In genomic region chr20:38291582-38291918, GRCh38 we compare ENCODE assay signal across 16 cellular contexts. TPM values are rescaled to one million over a fixed set of nuclear protein-coding genes. Genes with fewer than 3 reads are reported as not detected.
A peak's percentile ranks its signal among the peaks of the same experiment; 100 is the strongest.
DNase-seq lines count a peak whose midpoint lies in the region; TF ChIP-seq lines count a peak whose summit lies in the region.
"Had no signal": no experiment of that assay in that cellular context is flagged by ENCODE, and none has a peak within 500 bp of the region (broad histone marks: within the 10 kb centered on the region; RNA-seq: fewer than 3 reads in every experiment).

No MANE protein-coding gene starts in this region.

- H3K4me2 ChIP-seq in PC-9 (peak overlapping the region; percentile 67), osteoblast (ENCODE audit: insufficient read depth, low read length) (peak overlapping the region; percentile 29)

- H3K27ac ChIP-seq in HEK293 (ENCODE audit: extremely low read depth, low read depth, low read length) (no peak overlapping the region), PC-9 (no peak overlapping the region), osteoblast (ENCODE audit: low read depth, low read length) (peak overlapping the region; percentile 17), RWPE1 (no peak overlapping the region)

- H3F3A ChIP-seq in PC-9 (ENCODE audit: insufficient read depth, low read depth), result no peaks in the 10 kb centered on the region

- H3K9me3 ChIP-seq in HEK293 (ENCODE audit: control insufficient read depth, insufficient read depth, low read depth, low read length), result no peaks in the 10 kb centered on the region
- no peaks in the 10 kb centered on the region for H3K9me3 ChIP-seq in PC-9 (ENCODE audit: insufficient read depth, low read depth)
- peaks cover 3% of the 10 kb centered on the region for H3K9me3 ChIP-seq in osteoblast (ENCODE audit: low read depth, low read length)

- no TSS peak for BruUV-seq in PC-9 (replicated peaks; lab: Mats Ljungman, UMichigan)

- intact Hi-C loops in PC-9 (cut with micrococcal nuclease; ENCODE audit: unreplicated experiment), result loop anchor here (1.0 kb wide), 1 partner anchor 62 kb away; no protein-coding TSS in a partner anchor
- intact Hi-C loops in dendritic cell treated with granulocyte-macrophage colony-stimulating factor and Interleukin-4, amounts not matched to agents 40 ng/mL and 50 ng/mL, for 4 days (cut with micrococcal nuclease), result no loop called here

- H2AFZ ChIP-seq in PC-9 (no peak overlapping the region), osteoblast (ENCODE audit: low read length) (no peak overlapping the region)

- H3K27me3 Mint-ChIP-seq in dendritic cell treated with granulocyte-macrophage colony-stimulating factor and Interleukin-4, amounts not matched to agents 40 ng/mL and 50 ng/mL, for 4 days, result peaks cover 12% of the 10 kb centered on the region
- peaks cover 2 to 26% (median 8%) of the 10 kb centered on the region in 3 donors for H3K27me3 Mint-ChIP-seq in immature natural killer cell (ENCODE audit: low read depth in 3 of 3)

- no peak overlapping the region for H3K4me3 Mint-ChIP-seq in dendritic cell treated with granulocyte-macrophage colony-stimulating factor and Interleukin-4, amounts not matched to agents 40 ng/mL and 50 ng/mL, for 4 days
- no peak overlapping the region for H3K4me3 Mint-ChIP-seq in immature natural killer cell
- H3K4me3 Mint-ChIP-seq: CD8-positive, alpha-beta T cell had no signal

- CTCF ChIA-PET in HEK293 (lab: Yijun Ruan, JAX), result interaction anchor here (0.7 to 1.3 kb wide), 5 partner anchors 10 to 261 kb away, joined by 3 to 5 read pairs (median 3); no protein-coding TSS in a partner anchor
- CTCF ChIA-PET in PC-9 (lab: Charles Lee), result no interaction called here
- CTCF ChIA-PET in RWPE1 (lab: Yijun Ruan, JAX), result interaction anchor here (0.9 kb wide), 1 partner anchor 45 kb away, joined by 4 read pairs; no protein-coding TSS in a partner anchor

- no peak overlapping the region for H3K4me3 ChIP-seq in HEK293 (ENCODE audit: low read depth, low read length)
- peak overlapping the region; percentile 20; the same call in 1 of the 2 replicates for H3K4me3 ChIP-seq in PC-9
- peak overlapping the region; percentile 21 for H3K4me3 ChIP-seq in osteoblast (ENCODE audit: insufficient read depth, low read length)

- H3K79me2 ChIP-seq in PC-9 (ENCODE audit: low read depth) (no peaks in the 10 kb centered on the region), osteoblast (ENCODE audit: insufficient read depth, low read length) (no peaks in the 10 kb centered on the region)

- H3K9me3 Mint-ChIP-seq in dendritic cell treated with granulocyte-macrophage colony-stimulating factor and Interleukin-4, amounts not matched to agents 40 ng/mL and 50 ng/mL, for 4 days, result no peaks in the 10 kb centered on the region
- H3K9me3 Mint-ChIP-seq in immature natural killer cell, result no peaks in the 10 kb centered on the region
- H3K9me3 Mint-ChIP-seq: CD8-positive, alpha-beta T cell; H9 had no signal

- peaks cover 88% of the 10 kb centered on the region for H3K4me1 Mint-ChIP-seq in dendritic cell treated with granulocyte-macrophage colony-stimulating factor and Interleukin-4, amounts not matched to agents 40 ng/mL and 50 ng/mL, for 4 days (ENCODE audit: low read depth)
- H3K4me1 Mint-ChIP-seq in immature natural killer cell, result no peaks in the 10 kb centered on the region

- no peaks in the 10 kb centered on the region for H3K36me3 Mint-ChIP-seq in dendritic cell treated with granulocyte-macrophage colony-stimulating factor and Interleukin-4, amounts not matched to agents 40 ng/mL and 50 ng/mL, for 4 days (ENCODE audit: low read depth)
- no peaks in the 10 kb centered on the region for H3K36me3 Mint-ChIP-seq in immature natural killer cell
- H3K36me3 Mint-ChIP-seq: CD8-positive, alpha-beta T cell had no signal

- peak overlapping the region; percentile 61 for H3K27ac Mint-ChIP-seq in dendritic cell treated with granulocyte-macrophage colony-stimulating factor and Interleukin-4, amounts not matched to agents 40 ng/mL and 50 ng/mL, for 4 days
- no peak overlapping the region for H3K27ac Mint-ChIP-seq in immature natural killer cell
- H3K27ac Mint-ChIP-seq: CD8-positive, alpha-beta T cell had no signal

- TF ChIP-seq CTCF in HEK293 (tag by site-specific recombination; IDR thresholded peaks at IDR 0.05) (0 out of 2 replicates have a peak, but pooled peaks have one; percentile 4), PC-9 (conservative IDR thresholded peaks at IDR 0.05) (peak; percentile 52; the same call in 1 of the 2 replicates), osteoblast (IDR thresholded peaks at IDR 0.05; ENCODE audit: extremely low read depth, low read depth, low read length) (peak; percentile 0), RWPE1 (conservative IDR thresholded peaks at IDR 0.05; ENCODE audit: low read depth) (no peak)

- H3K27me3 ChIP-seq in PC-9 (ENCODE audit: insufficient read depth, low read depth) (no peaks in the 10 kb centered on the region), osteoblast (ENCODE audit: insufficient read depth, low read length) (no peaks in the 10 kb centered on the region)

- no peaks in the 10 kb centered on the region for H3K4me1 ChIP-seq in HEK293 (ENCODE audit: control insufficient read depth, insufficient read depth, low read length)
- peaks cover 9% of the 10 kb centered on the region; the same call in 1 of the 2 replicates for H3K4me1 ChIP-seq in PC-9 (replicated peaks; ENCODE audit: insufficient read depth)
- H3K4me1 ChIP-seq in osteoblast (ENCODE audit: insufficient read depth, low read length), result peaks cover 27% of the 10 kb centered on the region

- DNase-seq in PC-9 (no peak), osteoblast (ENCODE audit: insufficient read length, low spot score, missing footprints) (peak; percentile 35), RWPE1 (ENCODE audit: low spot score) (no peak), cerebellar cortex (ENCODE audit: low spot score) (no peak), immature natural killer cell (no peak)
- DNase-seq: CD8-positive, alpha-beta T cell; DMS79; NCI-H1105; NCI-H1694 treated with DMSO at 0.1 percent for 48 hours; NCI-H2107; NCI-H2227 treated with DMSO at 0.1 percent for 48 hours; NCI-H524 treated with DMSO at 0.1 percent for 48 hours had no signal

- H4K20me1 ChIP-seq in PC-9 (ENCODE audit: insufficient read depth) (no peaks in the 10 kb centered on the region), osteoblast (ENCODE audit: insufficient read depth, low read length) (no peaks in the 10 kb centered on the region)

- no peaks in the 10 kb centered on the region for H3K9me2 ChIP-seq in PC-9 (ENCODE audit: insufficient read depth)

- no peaks in the 10 kb centered on the region for H3K36me3 ChIP-seq in HEK293 (ENCODE audit: control insufficient read depth in 2 of 2, insufficient read depth in 1 of 2, low read length in 2 of 2)
- H3K36me3 ChIP-seq in PC-9 (ENCODE audit: low read depth), result no peaks in the 10 kb centered on the region
- H3K36me3 ChIP-seq in osteoblast (ENCODE audit: insufficient read depth, low read length), result no peaks in the 10 kb centered on the region

- POLR2A ChIA-PET in HEK293 (lab: Yijun Ruan, JAX) (no interaction called here), PC-9 (lab: Charles Lee; ENCODE audit: unreplicated experiment) (no interaction called here), RWPE1 (lab: Yijun Ruan, JAX; ENCODE audit: low non-redundant PET) (no interaction called here)

TF ChIP-seq in HEK293, 187 proteins besides CTCF, POLR2A, EP300 and RAD21:
- 0 out of 2 replicates have a peak, but pooled peaks have one; percentile 96 for TF ChIP-seq ZNF768 (tag by site-specific recombination; IDR thresholded peaks at IDR 0.05)
- no peak for TF ChIP-seq ZNF202 (tag by site-specific recombination; IDR thresholded peaks at IDR 0.05; ENCODE audit: borderline replicate concordance)
- no peak for TF ChIP-seq ZNF785 (tag by site-specific recombination; IDR thresholded peaks at IDR 0.05)
- no peak for TF ChIP-seq GLIS1 (tag by site-specific recombination; IDR thresholded peaks at IDR 0.05)

RNA-seq across cellular contexts. Expression of gene BPI, which starts 12.4 kb away (rescaled TPM):
- total RNA-seq in PC-9 (2021) (not detected in 2 replicates), osteoblast (under 0.01 TPM in 1 of 2 replicates, not detected in the other)
- not detected for polyA plus RNA-seq in immature natural killer cell
- total RNA-seq: CD8-positive, alpha-beta T cell; H9 had no signal

RNA-seq across cellular contexts. Expression of gene KIAA1755, which starts 31.0 kb away (rescaled TPM):
- total RNA-seq in PC-9 (2021) (0.22 and 0.30 TPM in 2 replicates), osteoblast (2.5 and 2.7 TPM in 2 replicates)
- not detected for polyA plus RNA-seq in immature natural killer cell
- total RNA-seq: CD8-positive, alpha-beta T cell had no signal

RNA-seq across cellular contexts. Expression of gene LBP, which starts 54.7 kb away (rescaled TPM):
- total RNA-seq in PC-9 (2021) (not detected in 2 replicates), osteoblast (1.8 and 2.9 TPM in 2 replicates)
- polyA plus RNA-seq in immature natural killer cell, result not detected
- total RNA-seq: CD8-positive, alpha-beta T cell; RPMI7951 had no signal
